Comparison of ENCODE assay signal across 23 cellular contexts in genomic region chr1:14552246-14552970, GRCh38.
A peak's percentile ranks its signal among the peaks of the same experiment; 100 is the strongest.
DNase-seq lines count a peak whose midpoint lies in the region; ATAC-seq lines count a peak whose summit lies in the region.
"Had no signal": no experiment of that assay in that cellular context is flagged by ENCODE, and none has a peak within 500 bp of the region (broad histone marks: within the 10 kb centered on the region; RNA-seq: fewer than 3 reads in every experiment).

No MANE protein-coding gene starts in this region.

- H3K4me3 ChIP-seq in subcutaneous abdominal adipose tissue (ENCODE audit: low read depth in 1 of 5, low read length in 5 of 5), result no peak overlapping the region
- H3K4me3 ChIP-seq: ovary, upper lobe of left lung had no signal

- ATAC-seq in HG02588 (IDR thresholded peaks at IDR 0.05; ENCODE audit: unreplicated experiment) (no peak), HG02884 (IDR thresholded peaks at IDR 0.05; ENCODE audit: unreplicated experiment) (no peak)
- ATAC-seq: activated CD8-positive, alpha-beta memory T cell treated with anti-CD3 and anti-CD28 coated beads, Interleukin-2, amount 10 ng/mL, durations not matched to agents 7 days and 5 days; naive thymus-derived CD8-positive, alpha-beta T cell; Panc1; right cardiac atrium had no signal

- peaks cover 0 to 45% (median 23%) of the 10 kb centered on the region in 5 donors for H3K4me1 ChIP-seq in subcutaneous abdominal adipose tissue (ENCODE audit: control insufficient read depth in 5 of 5, insufficient read depth in 5 of 5, low read length in 5 of 5)
- H3K4me1 ChIP-seq: upper lobe of left lung had no signal

- H3K9ac ChIP-seq in subcutaneous abdominal adipose tissue (ENCODE audit: low read length in 5 of 5), result no peak overlapping the region

- no peaks in the 10 kb centered on the region for H3K36me3 ChIP-seq in subcutaneous abdominal adipose tissue (ENCODE audit: control insufficient read depth in 5 of 5, insufficient read depth in 5 of 5, low read length in 5 of 5)
- H3K36me3 ChIP-seq: ovary, upper lobe of left lung had no signal

- DNase-seq in NCI-H146 (lab: John Stamatoyannopoulos, UW), result peak; percentile 23
- DNase-seq in anterior cingulate cortex (lab: John Stamatoyannopoulos, UW), result peak in 37 of 58 donors; percentile 3 to 68 (median 26)
- DNase-seq in kidney tubule cell (ENCODE audit: low spot score), result peak; percentile 56
- DNase-seq in NCI-H345 treated with DMSO at 0.1 percent for 48 hours (lab: John Stamatoyannopoulos, UW; ENCODE audit: unreplicated experiment), result no peak
- DNase-seq: activated CD4-positive, alpha-beta T cell treated with anti-CD3 and anti-CD28 coated beads, Interleukin-2, amount 10 ng/mL, durations not matched to agents 7 days and 5 days; activated CD8-positive, alpha-beta memory T cell treated with anti-CD3 and anti-CD28 coated beads, Interleukin-2, amount 10 ng/mL, durations not matched to agents 7 days and 5 days; activated naive CD4-positive, alpha-beta T cell treated with Interleukin-2 at 50 U/mL for 16 hours; activated T-cell treated with anti-CD3 and anti-CD28 coated beads, Interleukin-2, amount 50 U/mL, for 48 hours; Calu3; effector memory CD4-positive, alpha-beta T cell; Kasumi-1; MV-4-11; naive thymus-derived CD8-positive, alpha-beta T cell; NCI-H187 treated with DMSO at 0.1 percent for 48 hours; NCI-H226; ovary; stimulated activated CD4-positive, alpha-beta T cell treated with anti-CD3 and anti-CD28 coated beads, Interleukin-2, amount 100 ng/mL, for 48 hours had no signal

- peaks cover 0 to 4% (median 0%) of the 10 kb centered on the region in 5 donors for H3K27me3 ChIP-seq in subcutaneous abdominal adipose tissue (ENCODE audit: control insufficient read depth in 5 of 5, insufficient read depth in 4 of 5, low read length in 5 of 5)
- H3K27me3 ChIP-seq: ovary, upper lobe of left lung had no signal

- no peaks in the 10 kb centered on the region for H3K9me3 ChIP-seq in subcutaneous abdominal adipose tissue (ENCODE audit: control insufficient read depth in 5 of 5, low read length in 5 of 5)
- H3K9me3 ChIP-seq: ovary, upper lobe of left lung had no signal

- peak overlapping the region; percentile 69 for H3K27ac ChIP-seq in subcutaneous abdominal adipose tissue (ENCODE audit: low read depth, low read length)
- H3K27ac ChIP-seq: ovary, upper lobe of left lung had no signal
